Comparison of ENCODE assay signal across 23 cellular contexts in the genomic region with DNA sequence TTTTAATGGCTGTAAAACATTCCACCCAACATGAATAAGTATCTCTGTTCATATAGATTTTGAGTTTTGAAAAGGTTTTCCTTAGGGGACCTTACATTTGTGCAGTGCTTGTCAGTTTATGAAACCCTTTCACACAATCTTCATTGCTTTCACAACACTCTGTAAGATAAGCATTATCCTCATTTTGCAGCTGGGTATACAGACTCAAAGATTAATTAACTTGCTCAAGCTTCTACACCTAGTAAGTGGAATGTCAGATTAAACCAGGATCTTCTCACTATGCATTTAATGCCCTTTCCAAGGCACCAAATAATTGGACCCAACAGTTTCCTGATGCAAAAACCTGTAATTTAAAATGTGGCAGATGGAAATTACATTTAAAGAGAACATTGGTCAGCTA. TPM values are rescaled to one million over a fixed set of nuclear protein-coding genes. Genes with fewer than 3 reads are reported as not detected.
DNase-seq lines count a peak whose midpoint lies in the region; ATAC-seq and TF ChIP-seq lines count a peak whose summit lies in the region.
"Had no signal": no experiment of that assay in that cellular context is flagged by ENCODE, and none has a peak within 500 bp of the region (broad histone marks: within the 10 kb centered on the region; RNA-seq: fewer than 3 reads in every experiment).

No MANE protein-coding gene starts in this region.

- peaks cover 5% of the 10 kb centered on the region for H3K36me3 Mint-ChIP-seq in endodermal cell (ENCODE audit: low read depth)
- H3K36me3 Mint-ChIP-seq in stimulated activated memory B cell treated with anti-CD40 and anti-IgM and Interleukin-4, amounts not matched to agents 10 μg/mL and 1 μg/mL and 100 μg/mL, for 72 hours, result no peaks in the 10 kb centered on the region
- peaks cover 4% of the 10 kb centered on the region for H3K36me3 Mint-ChIP-seq in activated CD8-positive, alpha-beta T cell treated with anti-CD3 and anti-CD28 coated beads, Interleukin-2, amount 10 ng/mL, durations not matched to agents 7 days and 5 days (ENCODE audit: low read depth)
- peaks cover 8% of the 10 kb centered on the region for H3K36me3 Mint-ChIP-seq in activated CD4-positive, alpha-beta T cell treated with anti-CD3 and anti-CD28 coated beads, Interleukin-2, amount 10 ng/mL, durations not matched to agents 7 days and 5 days (ENCODE audit: low read depth)

- no peaks in the 10 kb centered on the region for H3K79me2 ChIP-seq in OCI-LY3 (ENCODE audit: low read length)

- ATAC-seq in stimulated activated memory B cell treated with anti-CD40 and anti-IgM and Interleukin-4, amounts not matched to agents 10 μg/mL and 1 μg/mL and 100 μg/mL, for 72 hours, result no peak
- ATAC-seq in activated CD8-positive, alpha-beta T cell treated with anti-CD3 and anti-CD28 coated beads, Interleukin-2, amount 10 ng/mL, durations not matched to agents 7 days and 5 days, result no peak
- ATAC-seq: CD8-positive, alpha-beta T cell; GM12878; HepG2; PC-3 had no signal

- peaks cover 40% of the 10 kb centered on the region for H3K4me1 Mint-ChIP-seq in endodermal cell
- peaks cover 69% of the 10 kb centered on the region for H3K4me1 Mint-ChIP-seq in stimulated activated memory B cell treated with anti-CD40 and anti-IgM and Interleukin-4, amounts not matched to agents 10 μg/mL and 1 μg/mL and 100 μg/mL, for 72 hours
- peaks cover 34% of the 10 kb centered on the region for H3K4me1 Mint-ChIP-seq in activated CD8-positive, alpha-beta T cell treated with anti-CD3 and anti-CD28 coated beads, Interleukin-2, amount 10 ng/mL, durations not matched to agents 7 days and 5 days (ENCODE audit: low read depth)
- peaks cover 50% of the 10 kb centered on the region for H3K4me1 Mint-ChIP-seq in activated CD4-positive, alpha-beta T cell treated with anti-CD3 and anti-CD28 coated beads, Interleukin-2, amount 10 ng/mL, durations not matched to agents 7 days and 5 days

- H3K27me3 ChIP-seq in OCI-LY3 (ENCODE audit: low read depth, low read length) (no peaks in the 10 kb centered on the region), endodermal cell (ENCODE audit: control insufficient read depth, insufficient read depth, low read length, poor library complexity, severe bottlenecking) (no peaks in the 10 kb centered on the region)
- H3K27me3 ChIP-seq: BE2C, SJCRH30 had no signal

- peak overlapping the region; percentile 94 for H3K4me2 ChIP-seq in OCI-LY3 (ENCODE audit: low read length)

- H3K4me1 ChIP-seq in OCI-LY3 (ENCODE audit: low read length), result peaks cover 75% of the 10 kb centered on the region
- peaks cover 17% of the 10 kb centered on the region for H3K4me1 ChIP-seq in endodermal cell (ENCODE audit: control insufficient read depth, insufficient read depth, low read length)
- H3K4me1 ChIP-seq: SJCRH30 had no signal

- peak overlapping the region; percentile 27 for H3K27ac Mint-ChIP-seq in endodermal cell
- peak overlapping the region; percentile 84 for H3K27ac Mint-ChIP-seq in stimulated activated memory B cell treated with anti-CD40 and anti-IgM and Interleukin-4, amounts not matched to agents 10 μg/mL and 1 μg/mL and 100 μg/mL, for 72 hours
- no peak overlapping the region for H3K27ac Mint-ChIP-seq in activated CD8-positive, alpha-beta T cell treated with anti-CD3 and anti-CD28 coated beads, Interleukin-2, amount 10 ng/mL, durations not matched to agents 7 days and 5 days
- H3K27ac Mint-ChIP-seq in activated CD4-positive, alpha-beta T cell treated with anti-CD3 and anti-CD28 coated beads, Interleukin-2, amount 10 ng/mL, durations not matched to agents 7 days and 5 days, result no peak overlapping the region
- H3K27ac Mint-ChIP-seq: CD8-positive, alpha-beta T cell had no signal

- H3K9me3 ChIP-seq in OCI-LY3 (ENCODE audit: insufficient read depth, low read length) (no peaks in the 10 kb centered on the region), endodermal cell (ENCODE audit: control insufficient read depth, low read length) (no peaks in the 10 kb centered on the region)
- H3K9me3 ChIP-seq: BE2C, SJCRH30 had no signal

- CTCF ChIA-PET in activated CD8-positive, alpha-beta T cell treated with anti-CD3 and anti-CD28 coated beads, Interleukin-2, amount 10 ng/mL, durations not matched to agents 7 days and 5 days (lab: Charles Lee), result interaction anchor here (0.9 to 6.6 kb wide), 4 partner anchors 11 to 145 kb away, joined by 3 to 100 read pairs (median 18); partner anchors contain the start of genes GAB2 and NARS2
- CTCF ChIA-PET in activated CD4-positive, alpha-beta T cell treated with anti-CD3 and anti-CD28 coated beads, Interleukin-2, amount 10 ng/mL, durations not matched to agents 7 days and 5 days (lab: Charles Lee), result interaction anchor here (0.8 to 2.3 kb wide), 5 partner anchors 8 to 268 kb away, joined by 3 to 8 read pairs (median 3); no protein-coding TSS in a partner anchor

- peak overlapping the region; percentile 95 for H3K27ac ChIP-seq in OCI-LY3 (ENCODE audit: low read length)
- no peak overlapping the region for H3K27ac ChIP-seq in endodermal cell (ENCODE audit: low read depth, low read length)
- H3K27ac ChIP-seq: 22Rv1, RWPE1, SJCRH30 had no signal

- no peaks in the 10 kb centered on the region for H3K27me3 Mint-ChIP-seq in endodermal cell (ENCODE audit: insufficient read depth)
- H3K27me3 Mint-ChIP-seq in stimulated activated memory B cell treated with anti-CD40 and anti-IgM and Interleukin-4, amounts not matched to agents 10 μg/mL and 1 μg/mL and 100 μg/mL, for 72 hours, result no peaks in the 10 kb centered on the region
- H3K27me3 Mint-ChIP-seq in activated CD8-positive, alpha-beta T cell treated with anti-CD3 and anti-CD28 coated beads, Interleukin-2, amount 10 ng/mL, durations not matched to agents 7 days and 5 days (ENCODE audit: low read depth), result no peaks in the 10 kb centered on the region
- no peaks in the 10 kb centered on the region for H3K27me3 Mint-ChIP-seq in activated CD4-positive, alpha-beta T cell treated with anti-CD3 and anti-CD28 coated beads, Interleukin-2, amount 10 ng/mL, durations not matched to agents 7 days and 5 days

- H3K9ac ChIP-seq in OCI-LY3 (ENCODE audit: low read length), result peak overlapping the region; percentile 75; the same call in 1 of the 2 replicates
- peak overlapping the region; percentile 52 for H3K9ac ChIP-seq in endodermal cell (ENCODE audit: extremely low read depth, low read length, poor library complexity, severe bottlenecking)

- H3K4me3 ChIP-seq in OCI-LY3 (ENCODE audit: low read length), result 0 out of 2 replicates have a peak overlapping the region, but pooled peaks have one; percentile 1
- peak overlapping the region; percentile 29 for H3K4me3 ChIP-seq in endodermal cell (ENCODE audit: low read length)
- H3K4me3 ChIP-seq: GM12878, SJCRH30 had no signal

- H3K9me3 Mint-ChIP-seq in endodermal cell, result no peaks in the 10 kb centered on the region
- no peaks in the 10 kb centered on the region for H3K9me3 Mint-ChIP-seq in stimulated activated memory B cell treated with anti-CD40 and anti-IgM and Interleukin-4, amounts not matched to agents 10 μg/mL and 1 μg/mL and 100 μg/mL, for 72 hours
- H3K9me3 Mint-ChIP-seq in activated CD8-positive, alpha-beta T cell treated with anti-CD3 and anti-CD28 coated beads, Interleukin-2, amount 10 ng/mL, durations not matched to agents 7 days and 5 days (ENCODE audit: insufficient read depth), result no peaks in the 10 kb centered on the region
- H3K9me3 Mint-ChIP-seq in activated CD4-positive, alpha-beta T cell treated with anti-CD3 and anti-CD28 coated beads, Interleukin-2, amount 10 ng/mL, durations not matched to agents 7 days and 5 days, result no peaks in the 10 kb centered on the region
- H3K9me3 Mint-ChIP-seq: CD8-positive, alpha-beta T cell had no signal

- DNase-seq in NCI-H2227 treated with DMSO at 0.1 percent for 48 hours (lab: John Stamatoyannopoulos, UW) (peak; percentile 45), NCI-H2227 (lab: John Stamatoyannopoulos, UW; ENCODE audit: unreplicated experiment) (no peak), endodermal cell (no peak), DMS153 treated with DMSO at 0.1 percent for 48 hours (lab: John Stamatoyannopoulos, UW; ENCODE audit: unreplicated experiment) (no peak)
- DNase-seq in activated CD8-positive, alpha-beta T cell treated with anti-CD3 and anti-CD28 coated beads, Interleukin-2, amount 10 ng/mL, durations not matched to agents 7 days and 5 days, result no peak
- no peak for DNase-seq in activated CD4-positive, alpha-beta T cell treated with anti-CD3 and anti-CD28 coated beads, Interleukin-2, amount 10 ng/mL, durations not matched to agents 7 days and 5 days
- DNase-seq: BE2C; CD8-positive, alpha-beta T cell; DMS79 treated with DMSO at 0.1 percent for 48 hours; GOT3; Karpas-422; NCI-H1105 treated with DMSO at 0.1 percent for 48 hours; NCI-H1694 treated with DMSO at 0.1 percent for 48 hours; NCI-H69; NK-92 treated with Interleukin-12 subunit alpha and Interleukin-12 subunit beta, amount 100 ng/mL, for 24 hours; PC-3; SJCRH30 had no signal

- POLR2A ChIA-PET in activated CD8-positive, alpha-beta T cell treated with anti-CD3 and anti-CD28 coated beads, Interleukin-2, amount 10 ng/mL, durations not matched to agents 7 days and 5 days (lab: Charles Lee), result interaction anchor here (1.5 kb wide), 1 partner anchor 11 kb away, joined by 6 read pairs; the partner anchor contains the start of gene GAB2
- POLR2A ChIA-PET in activated CD4-positive, alpha-beta T cell treated with anti-CD3 and anti-CD28 coated beads, Interleukin-2, amount 10 ng/mL, durations not matched to agents 7 days and 5 days (lab: Charles Lee), result interaction anchor here (0.6 kb wide), 1 partner anchor 11 kb away, joined by 3 read pairs; no protein-coding TSS in a partner anchor

- H2AFZ ChIP-seq in OCI-LY3 (ENCODE audit: low read depth, low read length), result no peak overlapping the region

- H3K36me3 ChIP-seq in OCI-LY3 (replicated peaks; ENCODE audit: low read depth, low read length) (no peaks in the 10 kb centered on the region), endodermal cell (ENCODE audit: control insufficient read depth, insufficient read depth, low read length) (no peaks in the 10 kb centered on the region)
- H3K36me3 ChIP-seq: BE2C, SJCRH30 had no signal

- TF ChIP-seq CTCF in OCI-LY3 (IDR thresholded peaks at IDR 0.05; ENCODE audit: low read depth, low read length) (no peak), endodermal cell (conservative IDR thresholded peaks at IDR 0.05) (no peak)

- no peak overlapping the region for H3K4me3 Mint-ChIP-seq in endodermal cell
- H3K4me3 Mint-ChIP-seq in stimulated activated memory B cell treated with anti-CD40 and anti-IgM and Interleukin-4, amounts not matched to agents 10 μg/mL and 1 μg/mL and 100 μg/mL, for 72 hours, result peak overlapping the region; percentile 5
- H3K4me3 Mint-ChIP-seq in activated CD8-positive, alpha-beta T cell treated with anti-CD3 and anti-CD28 coated beads, Interleukin-2, amount 10 ng/mL, durations not matched to agents 7 days and 5 days, result no peak overlapping the region
- no peak overlapping the region for H3K4me3 Mint-ChIP-seq in activated CD4-positive, alpha-beta T cell treated with anti-CD3 and anti-CD28 coated beads, Interleukin-2, amount 10 ng/mL, durations not matched to agents 7 days and 5 days
- H3K4me3 Mint-ChIP-seq: CD8-positive, alpha-beta T cell had no signal

- H4K20me1 ChIP-seq in OCI-LY3 (ENCODE audit: insufficient read depth, low read length), result no peaks in the 10 kb centered on the region

RNA-seq across cellular contexts. Expression of gene GAB2, which starts 11.6 kb away (rescaled TPM):
- 10 to 100 TPM; 26.9 to 62.8 TPM for total RNA-seq in endodermal cell
- polyA plus RNA-seq in endodermal cell (2013, experiment 1 of 2), result 23.2 TPM
- 27.1 TPM for polyA plus RNA-seq in endodermal cell (2013, experiment 2 of 2)
- total RNA-seq in activated CD8-positive, alpha-beta T cell treated with anti-CD3 and anti-CD28 coated beads, Interleukin-2, amount 10 ng/mL, durations not matched to agents 7 days and 5 days, result 1 to 10 TPM; 7.6 to 9.8 TPM
- total RNA-seq in activated CD4-positive, alpha-beta T cell treated with anti-CD3 and anti-CD28 coated beads, Interleukin-2, amount 10 ng/mL, durations not matched to agents 7 days and 5 days, result 10 to 100 TPM; 15.9 to 16.6 TPM

Comparison
In these comparisons a context has a peak if more than half of its experiments do, and no peak if none do; other contexts are left out.
1. H3K27ac Mint-ChIP-seq: peak in endodermal cell (single experiment) and stimulated activated memory B cell treated with anti-CD40 and anti-IgM and Interleukin-4, amounts not matched to agents 10 μg/mL and 1 μg/mL and 100 μg/mL, for 72 hours (single experiment); none in activated CD8-positive, alpha-beta T cell treated with anti-CD3 and anti-CD28 coated beads, Interleukin-2, amount 10 ng/mL, durations not matched to agents 7 days and 5 days (single experiment) and activated CD4-positive, alpha-beta T cell treated with anti-CD3 and anti-CD28 coated beads, Interleukin-2, amount 10 ng/mL, durations not matched to agents 7 days and 5 days (single experiment).